Comparison of ENCODE assay signal across 1 cellular context in genomic region chr1:10473145-10473765, GRCh38.
TF ChIP-seq lines count a peak whose summit lies in the region.

No MANE protein-coding gene starts in this region.

TF ChIP-seq in K562, 482 proteins besides CTCF, POLR2A, EP300 and RAD21 (continued from another document and continues in another):
- no peak for TF ChIP-seq XRCC4 (IDR thresholded peaks at IDR 0.05; ENCODE audit: extremely low read depth, insufficient read depth, insufficient read length)
- TF ChIP-seq SAFB (IDR thresholded peaks at IDR 0.05; ENCODE audit: borderline replicate concordance, low read depth, low read length), result no peak
- no peak for TF ChIP-seq NR2F6 (CRISPR knock-in tag; IDR thresholded peaks at IDR 0.05)
- no peak for TF ChIP-seq IFI16 (CRISPR knock-in tag; IDR thresholded peaks at IDR 0.05)
- TF ChIP-seq NEUROD1 (IDR thresholded peaks at IDR 0.05; ENCODE audit: borderline replicate concordance, low read depth, low read length, partially characterized antibody), result no peak
- TF ChIP-seq RREB1 (CRISPR knock-in tag; IDR thresholded peaks at IDR 0.05), result no peak
- TF ChIP-seq PHB2 (IDR thresholded peaks at IDR 0.05; ENCODE audit: low read depth), result no peak
- no peak for TF ChIP-seq ZNF316 (IDR thresholded peaks at IDR 0.05)
- no peak for TF ChIP-seq ZBTB7A (IDR thresholded peaks at IDR 0.05; ENCODE audit: borderline replicate concordance, control insufficient read depth, low read depth, low read length)
- TF ChIP-seq ZNF143 (CRISPR knock-in tag; IDR thresholded peaks at IDR 0.05), result no peak
- TF ChIP-seq ELK3 (CRISPR knock-in tag; IDR thresholded peaks at IDR 0.05), result no peak
- TF ChIP-seq ARID4B (CRISPR knock-in tag; IDR thresholded peaks at IDR 0.05), result no peak
- no peak for TF ChIP-seq STAG1 (CRISPR knock-in tag; IDR thresholded peaks at IDR 0.05; ENCODE audit: borderline replicate concordance)
- TF ChIP-seq CEBPZ (IDR thresholded peaks at IDR 0.05; ENCODE audit: borderline replicate concordance, low read depth, low read length), result no peak
- no peak for TF ChIP-seq ETS2 (tag; IDR thresholded peaks at IDR 0.05; ENCODE audit: borderline replicate concordance, poor library complexity, severe bottlenecking)
- no peak for TF ChIP-seq CBX5 (IDR thresholded peaks at IDR 0.05; ENCODE audit: borderline replicate concordance, low read depth)
- no peak for TF ChIP-seq HOMEZ (CRISPR knock-in tag; IDR thresholded peaks at IDR 0.05)
- no peak for TF ChIP-seq TEAD4 (IDR thresholded peaks at IDR 0.05; ENCODE audit: low read length)
- no peak for TF ChIP-seq TEAD4 (CRISPR knock-in tag; IDR thresholded peaks at IDR 0.05; ENCODE audit: borderline replicate concordance)
- TF ChIP-seq POLR2AphosphoS5 (IDR thresholded peaks at IDR 0.05; ENCODE audit: control insufficient read depth, insufficient read depth, low read depth, low read length), result no peak
- no peak for TF ChIP-seq RBBP5 (IDR thresholded peaks at IDR 0.05; ENCODE audit: borderline replicate concordance, insufficient read depth, low read length, poor library complexity, severe bottlenecking)
- TF ChIP-seq KLF13 (tag; IDR thresholded peaks at IDR 0.05; ENCODE audit: borderline replicate concordance, low read depth), result no peak
- 0 out of 2 replicates have a peak, but pooled peaks have one; percentile 28 for TF ChIP-seq HDAC2 (IDR thresholded peaks at IDR 0.05)
- no peak for TF ChIP-seq ZNF239 (CRISPR knock-in tag; IDR thresholded peaks at IDR 0.05)
- no peak for TF ChIP-seq SIRT6 (IDR thresholded peaks at IDR 0.05; ENCODE audit: low read depth, low read length)
- no peak for TF ChIP-seq CREB5 (CRISPR knock-in tag; IDR thresholded peaks at IDR 0.05)
- peak; percentile 41 for TF ChIP-seq ZBTB2 (IDR thresholded peaks at IDR 0.05)
- no peak for TF ChIP-seq POLR3A (IDR thresholded peaks at IDR 0.05; ENCODE audit: borderline replicate concordance, extremely low read depth, insufficient read depth, insufficient read length)
- peak; percentile 71 for TF ChIP-seq NFRKB (IDR thresholded peaks at IDR 0.05; ENCODE audit: low read depth)
- TF ChIP-seq TSC22D4 (tag; IDR thresholded peaks at IDR 0.05), result no peak
- TF ChIP-seq ZNF24 (IDR thresholded peaks at IDR 0.05), result no peak
- TF ChIP-seq ZBTB5 (IDR thresholded peaks at IDR 0.05), result no peak
- TF ChIP-seq ZNF280A (IDR thresholded peaks at IDR 0.05; ENCODE audit: low read depth, partially characterized antibody), result no peak
